8 cellular contexts compared by ENCODE assay signal in genomic region chr6:127515794-127516675, GRCh38. TPM values are rescaled to one million over a fixed set of nuclear protein-coding genes. Genes with fewer than 3 reads are reported as not detected.
DNase-seq lines count a peak whose midpoint lies in the region; FAIRE-seq and TF ChIP-seq lines count a peak whose summit lies in the region.

No MANE protein-coding gene starts in this region.

- peak overlapping the region; percentile 1; the same call in 1 of the 2 replicates for H3K4me3 ChIP-seq in LNCaP clone FGC (ENCODE audit: low read depth, low read length)
- H3K4me3 ChIP-seq in SU-DHL-6 (ENCODE audit: insufficient read depth, low read length, poor library complexity, severe bottlenecking) = peak overlapping the region; percentile 68
- H3K4me3 ChIP-seq in right atrium auricular region = peak overlapping the region; percentile 44 to 64
- peak overlapping the region; percentile 66 for H3K4me3 ChIP-seq in rectal smooth muscle tissue (ENCODE audit: low read length)

- H3K27ac ChIP-seq in SU-DHL-6 (ENCODE audit: low read depth, low read length) (no peak overlapping the region; the same call in 1 of the 2 replicates), right atrium auricular region (no peak overlapping the region), rectal smooth muscle tissue (ENCODE audit: low read depth, low read length) (no peak overlapping the region)

- no peaks in the 10 kb centered on the region for H3K79me2 ChIP-seq in SU-DHL-6 (ENCODE audit: insufficient read depth, low read length)

- no peaks in the 10 kb centered on the region for H3K27me3 ChIP-seq in SU-DHL-6 (ENCODE audit: low read length)
- peaks cover 3 to 10% of the 10 kb centered on the region in 2 donors for H3K27me3 ChIP-seq in right atrium auricular region
- H3K27me3 ChIP-seq in rectal smooth muscle tissue (ENCODE audit: control insufficient read depth, insufficient read depth, low read length) = peaks cover 6% of the 10 kb centered on the region

- peak overlapping the region; percentile 49; the same call in 1 of the 2 replicates for H3K9ac ChIP-seq in ES-I3 (ENCODE audit: low read depth, low read length)
- H3K9ac ChIP-seq in SU-DHL-6 (ENCODE audit: low read length) = peak overlapping the region; percentile 38
- H3K9ac ChIP-seq in rectal smooth muscle tissue (ENCODE audit: low read length) = no peak overlapping the region

- no peak for FAIRE-seq in H54 (lab: Jason Lieb, UNC)

- H2AFZ ChIP-seq in SU-DHL-6 (ENCODE audit: low read depth, low read length, severe bottlenecking) = peak overlapping the region; percentile 88

- H3K36me3 ChIP-seq in ES-I3 (ENCODE audit: insufficient read depth, low read length) = no peaks in the 10 kb centered on the region
- no peaks in the 10 kb centered on the region for H3K36me3 ChIP-seq in SU-DHL-6 (ENCODE audit: low read length)
- no peaks in the 10 kb centered on the region for H3K36me3 ChIP-seq in right atrium auricular region
- H3K36me3 ChIP-seq in rectal smooth muscle tissue (ENCODE audit: control insufficient read depth, insufficient read depth, low read length) = no peaks in the 10 kb centered on the region

- no peaks in the 10 kb centered on the region for H4K20me1 ChIP-seq in SU-DHL-6 (ENCODE audit: low read depth, low read length)

- peak; percentile 35 for DNase-seq in H54 (ENCODE audit: insufficient read length, low spot score)
- DNase-seq in LNCaP clone FGC (ENCODE audit: low read depth) = no peak
- peak; percentile 36 for DNase-seq in amniotic epithelial cell (ENCODE audit: low read depth)
- DNase-seq in right atrium auricular region (ENCODE audit: low spot score) = no peak
- no peak for DNase-seq in NK-92 treated with Interleukin-12 subunit alpha and Interleukin-12 subunit beta, amount 100 ng/mL, for 24 hours (lab: John Stamatoyannopoulos, UW)

- TF ChIP-seq POLR2A in H54 (IDR thresholded peaks at IDR 0.05; ENCODE audit: low read depth, low read length) = no peak; the same call in 1 of the 2 replicates

- H3K4me1 ChIP-seq in ES-I3 (ENCODE audit: insufficient read depth, low read length) = peaks cover 6% of the 10 kb centered on the region; the same call in 1 of the 2 replicates
- H3K4me1 ChIP-seq in right atrium auricular region = peaks cover 0 to 27% of the 10 kb centered on the region in 2 donors
- H3K4me1 ChIP-seq in rectal smooth muscle tissue (ENCODE audit: control insufficient read depth, insufficient read depth, low read length) = peaks cover 3% of the 10 kb centered on the region

- H3K4me2 ChIP-seq in SU-DHL-6 (ENCODE audit: low read depth, low read length, poor library complexity, severe bottlenecking) = peak overlapping the region; percentile 61

- H3K9me2 ChIP-seq in SU-DHL-6 (replicated peaks; ENCODE audit: insufficient read depth, low read length) = no peaks in the 10 kb centered on the region

- TF ChIP-seq CTCF in LNCaP clone FGC (IDR thresholded peaks at IDR 0.05; ENCODE audit: control insufficient read depth, extremely low read depth, insufficient read depth) = no peak
- TF ChIP-seq CTCF in SU-DHL-6 (IDR thresholded peaks at IDR 0.05; ENCODE audit: insufficient read depth, low read length, poor library complexity, severe bottlenecking) = no peak
- TF ChIP-seq CTCF in right atrium auricular region (IDR thresholded peaks at IDR 0.05) = no peak

- no peaks in the 10 kb centered on the region for H3F3A ChIP-seq in SU-DHL-6 (ENCODE audit: insufficient read depth)

- H3K9me3 ChIP-seq in ES-I3 (ENCODE audit: control insufficient read depth, insufficient read depth, low read length) = no peaks in the 10 kb centered on the region
- no peaks in the 10 kb centered on the region for H3K9me3 ChIP-seq in SU-DHL-6 (ENCODE audit: insufficient read depth, low read length)
- no peaks in the 10 kb centered on the region for H3K9me3 ChIP-seq in right atrium auricular region

RNA-seq across cellular contexts. Expression of gene KIAA0408, which starts 56.8 kb away (rescaled TPM):
- total RNA-seq in right atrium auricular region = 1 to 10 TPM; 1.5 to 1.8 TPM

Comparison
In these comparisons a context has a peak if more than half of its experiments do, and no peak if none do; other contexts are left out.
1. DNase-seq: peak in H54 (single experiment) and amniotic epithelial cell (single experiment); none in LNCaP clone FGC (single experiment), right atrium auricular region (single experiment) and NK-92 treated with Interleukin-12 subunit alpha and Interleukin-12 subunit beta, amount 100 ng/mL, for 24 hours (single experiment).
2. H3K4me3 ChIP-seq: peak in every context shown above with its lines; median percentile 68 in SU-DHL-6; 66 in rectal smooth muscle tissue; 54 in right atrium auricular region; 1 in LNCaP clone FGC.